In the genomic region with DNA sequence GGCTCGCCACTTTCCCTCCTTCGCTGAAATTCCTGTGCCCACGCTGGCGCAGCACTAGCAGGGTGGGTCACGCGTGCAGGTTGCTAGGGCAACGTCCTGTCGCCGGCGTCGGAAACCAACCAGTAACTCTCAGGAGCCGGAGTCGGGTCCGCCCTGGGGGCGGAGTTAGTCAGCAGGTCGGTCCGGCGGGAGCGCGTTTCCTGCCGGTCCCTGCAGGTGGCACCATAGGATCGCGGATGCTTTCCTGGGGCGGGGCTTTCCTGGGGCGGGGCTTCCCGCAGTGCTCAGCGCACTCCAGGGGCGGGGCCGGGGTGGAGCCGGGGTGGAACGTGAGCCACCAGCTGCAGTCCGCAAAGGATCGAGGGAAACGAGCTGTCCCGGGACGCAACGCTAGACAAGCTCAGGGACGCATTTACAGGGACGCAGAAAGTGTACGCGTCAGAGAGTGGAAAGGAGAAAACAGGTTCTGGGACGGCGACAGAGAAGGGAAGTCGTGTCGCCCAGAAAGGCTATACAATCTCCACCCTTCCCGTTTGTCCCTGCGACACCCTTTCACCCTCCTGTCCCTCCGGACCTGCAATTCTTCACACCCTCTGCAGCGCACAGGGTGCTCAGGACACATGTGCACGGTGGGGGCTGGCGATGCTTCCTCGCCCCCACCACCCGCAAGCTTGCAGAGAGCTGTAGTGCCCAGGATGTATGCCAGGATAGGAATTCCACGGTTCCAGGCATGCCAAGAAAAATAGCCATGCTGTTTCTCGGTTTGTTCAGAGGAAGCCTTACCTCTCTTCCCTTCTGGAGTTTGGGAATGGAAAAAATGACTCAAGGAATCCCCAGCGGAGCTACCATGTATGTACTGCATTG, we compare ENCODE assay signal across 1 cellular context.
TF ChIP-seq lines count a peak whose summit lies in the region.

No MANE protein-coding gene starts in this region.

TF ChIP-seq in WTC11, 78 proteins besides CTCF, POLR2A, EP300 and RAD21 (continued from another document and continues in another):
- TF ChIP-seq, protein P1, sequence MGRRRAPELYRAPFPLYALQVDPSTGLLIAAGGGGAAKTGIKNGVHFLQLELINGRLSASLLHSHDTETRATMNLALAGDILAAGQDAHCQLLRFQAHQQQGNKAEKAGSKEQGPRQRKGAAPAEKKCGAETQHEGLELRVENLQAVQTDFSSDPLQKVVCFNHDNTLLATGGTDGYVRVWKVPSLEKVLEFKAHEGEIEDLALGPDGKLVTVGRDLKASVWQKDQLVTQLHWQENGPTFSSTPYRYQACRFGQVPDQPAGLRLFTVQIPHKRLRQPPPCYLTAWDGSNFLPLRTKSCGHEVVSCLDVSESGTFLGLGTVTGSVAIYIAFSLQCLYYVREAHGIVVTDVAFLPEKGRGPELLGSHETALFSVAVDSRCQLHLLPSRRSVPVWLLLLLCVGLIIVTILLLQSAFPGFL (CRISPR knock-in tag; IDR thresholded peaks at IDR 0.05; ENCODE audit: borderline replicate concordance), result no peak
- TF ChIP-seq PRRX2 (CRISPR knock-in tag; IDR thresholded peaks at IDR 0.05), result no peak
- TF ChIP-seq, protein P2, sequence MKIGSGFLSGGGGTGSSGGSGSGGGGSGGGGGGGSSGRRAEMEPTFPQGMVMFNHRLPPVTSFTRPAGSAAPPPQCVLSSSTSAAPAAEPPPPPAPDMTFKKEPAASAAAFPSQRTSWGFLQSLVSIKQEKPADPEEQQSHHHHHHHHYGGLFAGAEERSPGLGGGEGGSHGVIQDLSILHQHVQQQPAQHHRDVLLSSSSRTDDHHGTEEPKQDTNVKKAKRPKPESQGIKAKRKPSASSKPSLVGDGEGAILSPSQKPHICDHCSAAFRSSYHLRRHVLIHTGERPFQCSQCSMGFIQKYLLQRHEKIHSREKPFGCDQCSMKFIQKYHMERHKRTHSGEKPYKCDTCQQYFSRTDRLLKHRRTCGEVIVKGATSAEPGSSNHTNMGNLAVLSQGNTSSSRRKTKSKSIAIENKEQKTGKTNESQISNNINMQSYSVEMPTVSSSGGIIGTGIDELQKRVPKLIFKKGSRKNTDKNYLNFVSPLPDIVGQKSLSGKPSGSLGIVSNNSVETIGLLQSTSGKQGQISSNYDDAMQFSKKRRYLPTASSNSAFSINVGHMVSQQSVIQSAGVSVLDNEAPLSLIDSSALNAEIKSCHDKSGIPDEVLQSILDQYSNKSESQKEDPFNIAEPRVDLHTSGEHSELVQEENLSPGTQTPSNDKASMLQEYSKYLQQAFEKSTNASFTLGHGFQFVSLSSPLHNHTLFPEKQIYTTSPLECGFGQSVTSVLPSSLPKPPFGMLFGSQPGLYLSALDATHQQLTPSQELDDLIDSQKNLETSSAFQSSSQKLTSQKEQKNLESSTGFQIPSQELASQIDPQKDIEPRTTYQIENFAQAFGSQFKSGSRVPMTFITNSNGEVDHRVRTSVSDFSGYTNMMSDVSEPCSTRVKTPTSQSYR (CRISPR knock-in tag; IDR thresholded peaks at IDR 0.05), result no peak
- no peak for TF ChIP-seq ZBTB21 (CRISPR knock-in tag; IDR thresholded peaks at IDR 0.05; ENCODE audit: borderline replicate concordance)
- TF ChIP-seq ZNF671 (CRISPR knock-in tag; IDR thresholded peaks at IDR 0.05), result no peak
- no peak for TF ChIP-seq IRF2 (CRISPR knock-in tag; IDR thresholded peaks at IDR 0.05; ENCODE audit: borderline replicate concordance, low read depth)
- no peak for TF ChIP-seq SMAD3 (CRISPR knock-in tag; IDR thresholded peaks at IDR 0.05; ENCODE audit: borderline replicate concordance)
- no peak for TF ChIP-seq TCF7 (CRISPR knock-in tag; IDR thresholded peaks at IDR 0.05; ENCODE audit: low read depth)
- TF ChIP-seq, protein P3, sequence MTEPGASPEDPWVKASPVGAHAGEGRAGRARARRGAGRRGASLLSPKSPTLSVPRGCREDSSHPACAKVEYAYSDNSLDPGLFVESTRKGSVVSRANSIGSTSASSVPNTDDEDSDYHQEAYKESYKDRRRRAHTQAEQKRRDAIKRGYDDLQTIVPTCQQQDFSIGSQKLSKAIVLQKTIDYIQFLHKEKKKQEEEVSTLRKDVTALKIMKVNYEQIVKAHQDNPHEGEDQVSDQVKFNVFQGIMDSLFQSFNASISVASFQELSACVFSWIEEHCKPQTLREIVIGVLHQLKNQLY (CRISPR knock-in tag; IDR thresholded peaks at IDR 0.05), result no peak
- TF ChIP-seq, protein P4, sequence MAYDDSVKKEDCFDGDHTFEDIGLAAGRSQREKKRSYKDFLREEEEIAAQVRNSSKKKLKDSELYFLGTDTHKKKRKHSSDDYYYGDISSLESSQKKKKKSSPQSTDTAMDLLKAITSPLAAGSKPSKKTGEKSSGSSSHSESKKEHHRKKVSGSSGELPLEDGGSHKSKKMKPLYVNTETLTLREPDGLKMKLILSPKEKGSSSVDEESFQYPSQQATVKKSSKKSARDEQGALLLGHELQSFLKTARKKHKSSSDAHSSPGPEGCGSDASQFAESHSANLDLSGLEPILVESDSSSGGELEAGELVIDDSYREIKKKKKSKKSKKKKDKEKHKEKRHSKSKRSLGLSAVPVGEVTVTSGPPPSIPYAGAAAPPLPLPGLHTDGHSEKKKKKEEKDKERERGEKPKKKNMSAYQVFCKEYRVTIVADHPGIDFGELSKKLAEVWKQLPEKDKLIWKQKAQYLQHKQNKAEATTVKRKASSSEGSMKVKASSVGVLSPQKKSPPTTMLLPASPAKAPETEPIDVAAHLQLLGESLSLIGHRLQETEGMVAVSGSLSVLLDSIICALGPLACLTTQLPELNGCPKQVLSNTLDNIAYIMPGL (CRISPR knock-in tag; IDR thresholded peaks at IDR 0.05), result 0 out of 2 replicates have a peak, but pooled peaks have one; percentile 39
- TF ChIP-seq, protein P5, sequence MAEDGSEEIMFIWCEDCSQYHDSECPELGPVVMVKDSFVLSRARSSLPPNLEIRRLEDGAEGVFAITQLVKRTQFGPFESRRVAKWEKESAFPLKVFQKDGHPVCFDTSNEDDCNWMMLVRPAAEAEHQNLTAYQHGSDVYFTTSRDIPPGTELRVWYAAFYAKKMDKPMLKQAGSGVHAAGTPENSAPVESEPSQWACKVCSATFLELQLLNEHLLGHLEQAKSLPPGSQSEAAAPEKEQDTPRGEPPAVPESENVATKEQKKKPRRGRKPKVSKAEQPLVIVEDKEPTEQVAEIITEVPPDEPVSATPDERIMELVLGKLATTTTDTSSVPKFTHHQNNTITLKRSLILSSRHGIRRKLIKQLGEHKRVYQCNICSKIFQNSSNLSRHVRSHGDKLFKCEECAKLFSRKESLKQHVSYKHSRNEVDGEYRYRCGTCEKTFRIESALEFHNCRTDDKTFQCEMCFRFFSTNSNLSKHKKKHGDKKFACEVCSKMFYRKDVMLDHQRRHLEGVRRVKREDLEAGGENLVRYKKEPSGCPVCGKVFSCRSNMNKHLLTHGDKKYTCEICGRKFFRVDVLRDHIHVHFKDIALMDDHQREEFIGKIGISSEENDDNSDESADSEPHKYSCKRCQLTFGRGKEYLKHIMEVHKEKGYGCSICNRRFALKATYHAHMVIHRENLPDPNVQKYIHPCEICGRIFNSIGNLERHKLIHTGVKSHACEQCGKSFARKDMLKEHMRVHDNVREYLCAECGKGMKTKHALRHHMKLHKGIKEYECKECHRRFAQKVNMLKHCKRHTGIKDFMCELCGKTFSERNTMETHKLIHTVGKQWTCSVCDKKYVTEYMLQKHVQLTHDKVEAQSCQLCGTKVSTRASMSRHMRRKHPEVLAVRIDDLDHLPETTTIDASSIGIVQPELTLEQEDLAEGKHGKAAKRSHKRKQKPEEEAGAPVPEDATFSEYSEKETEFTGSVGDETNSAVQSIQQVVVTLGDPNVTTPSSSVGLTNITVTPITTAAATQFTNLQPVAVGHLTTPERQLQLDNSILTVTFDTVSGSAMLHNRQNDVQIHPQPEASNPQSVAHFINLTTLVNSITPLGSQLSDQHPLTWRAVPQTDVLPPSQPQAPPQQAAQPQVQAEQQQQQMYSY (CRISPR knock-in tag; IDR thresholded peaks at IDR 0.05), result no peak
- TF ChIP-seq FOXK1 (CRISPR knock-in tag; IDR thresholded peaks at IDR 0.05), result peak; percentile 15; the same call in 1 of the 2 replicates
- TF ChIP-seq, protein P6, sequence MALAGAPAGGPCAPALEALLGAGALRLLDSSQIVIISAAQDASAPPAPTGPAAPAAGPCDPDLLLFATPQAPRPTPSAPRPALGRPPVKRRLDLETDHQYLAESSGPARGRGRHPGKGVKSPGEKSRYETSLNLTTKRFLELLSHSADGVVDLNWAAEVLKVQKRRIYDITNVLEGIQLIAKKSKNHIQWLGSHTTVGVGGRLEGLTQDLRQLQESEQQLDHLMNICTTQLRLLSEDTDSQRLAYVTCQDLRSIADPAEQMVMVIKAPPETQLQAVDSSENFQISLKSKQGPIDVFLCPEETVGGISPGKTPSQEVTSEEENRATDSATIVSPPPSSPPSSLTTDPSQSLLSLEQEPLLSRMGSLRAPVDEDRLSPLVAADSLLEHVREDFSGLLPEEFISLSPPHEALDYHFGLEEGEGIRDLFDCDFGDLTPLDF (CRISPR knock-in tag; IDR thresholded peaks at IDR 0.05), result no peak
- TF ChIP-seq SMAD4 (CRISPR knock-in tag; IDR thresholded peaks at IDR 0.05), result no peak
- TF ChIP-seq, protein P7, sequence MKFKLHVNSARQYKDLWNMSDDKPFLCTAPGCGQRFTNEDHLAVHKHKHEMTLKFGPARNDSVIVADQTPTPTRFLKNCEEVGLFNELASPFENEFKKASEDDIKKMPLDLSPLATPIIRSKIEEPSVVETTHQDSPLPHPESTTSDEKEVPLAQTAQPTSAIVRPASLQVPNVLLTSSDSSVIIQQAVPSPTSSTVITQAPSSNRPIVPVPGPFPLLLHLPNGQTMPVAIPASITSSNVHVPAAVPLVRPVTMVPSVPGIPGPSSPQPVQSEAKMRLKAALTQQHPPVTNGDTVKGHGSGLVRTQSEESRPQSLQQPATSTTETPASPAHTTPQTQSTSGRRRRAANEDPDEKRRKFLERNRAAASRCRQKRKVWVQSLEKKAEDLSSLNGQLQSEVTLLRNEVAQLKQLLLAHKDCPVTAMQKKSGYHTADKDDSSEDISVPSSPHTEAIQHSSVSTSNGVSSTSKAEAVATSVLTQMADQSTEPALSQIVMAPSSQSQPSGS (CRISPR knock-in tag; IDR thresholded peaks at IDR 0.05; ENCODE audit: borderline replicate concordance, low read depth), result no peak
- TF ChIP-seq, protein P8, sequence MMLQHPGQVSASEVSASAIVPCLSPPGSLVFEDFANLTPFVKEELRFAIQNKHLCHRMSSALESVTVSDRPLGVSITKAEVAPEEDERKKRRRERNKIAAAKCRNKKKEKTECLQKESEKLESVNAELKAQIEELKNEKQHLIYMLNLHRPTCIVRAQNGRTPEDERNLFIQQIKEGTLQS (CRISPR knock-in tag; conservative IDR thresholded peaks at IDR 0.05), result no peak
- TF ChIP-seq MXD4 (CRISPR knock-in tag; IDR thresholded peaks at IDR 0.05; ENCODE audit: borderline replicate concordance), result no peak
- no peak for TF ChIP-seq RORB (CRISPR knock-in tag; IDR thresholded peaks at IDR 0.05)
- TF ChIP-seq ZNF232 (CRISPR knock-in tag; IDR thresholded peaks at IDR 0.05), result no peak
- TF ChIP-seq, protein P9, sequence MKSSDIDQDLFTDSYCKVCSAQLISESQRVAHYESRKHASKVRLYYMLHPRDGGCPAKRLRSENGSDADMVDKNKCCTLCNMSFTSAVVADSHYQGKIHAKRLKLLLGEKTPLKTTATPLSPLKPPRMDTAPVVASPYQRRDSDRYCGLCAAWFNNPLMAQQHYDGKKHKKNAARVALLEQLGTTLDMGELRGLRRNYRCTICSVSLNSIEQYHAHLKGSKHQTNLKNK (CRISPR knock-in tag; IDR thresholded peaks at IDR 0.05), result no peak
- TF ChIP-seq GABPB1 (CRISPR knock-in tag; IDR thresholded peaks at IDR 0.05), result no peak
- TF ChIP-seq TEAD1 (CRISPR knock-in tag; IDR thresholded peaks at IDR 0.05), result no peak
- no peak for TF ChIP-seq ZNF317 (CRISPR knock-in tag; IDR thresholded peaks at IDR 0.05; ENCODE audit: borderline replicate concordance, low read depth)
- no peak for TF ChIP-seq JUN (CRISPR knock-in tag; IDR thresholded peaks at IDR 0.05)
- TF ChIP-seq CREM (CRISPR knock-in tag; IDR thresholded peaks at IDR 0.05), result no peak
- no peak for TF ChIP-seq ZNF396 (CRISPR knock-in tag; IDR thresholded peaks at IDR 0.05; ENCODE audit: borderline replicate concordance)
- TF ChIP-seq, protein P10, sequence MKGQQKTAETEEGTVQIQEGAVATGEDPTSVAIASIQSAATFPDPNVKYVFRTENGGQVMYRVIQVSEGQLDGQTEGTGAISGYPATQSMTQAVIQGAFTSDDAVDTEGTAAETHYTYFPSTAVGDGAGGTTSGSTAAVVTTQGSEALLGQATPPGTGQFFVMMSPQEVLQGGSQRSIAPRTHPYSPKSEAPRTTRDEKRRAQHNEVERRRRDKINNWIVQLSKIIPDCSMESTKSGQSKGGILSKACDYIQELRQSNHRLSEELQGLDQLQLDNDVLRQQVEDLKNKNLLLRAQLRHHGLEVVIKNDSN (CRISPR knock-in tag; IDR thresholded peaks at IDR 0.05), result peak; percentile 50
- no peak for TF ChIP-seq GTF2I (CRISPR knock-in tag; conservative IDR thresholded peaks at IDR 0.05)
- TF ChIP-seq, protein P11, sequence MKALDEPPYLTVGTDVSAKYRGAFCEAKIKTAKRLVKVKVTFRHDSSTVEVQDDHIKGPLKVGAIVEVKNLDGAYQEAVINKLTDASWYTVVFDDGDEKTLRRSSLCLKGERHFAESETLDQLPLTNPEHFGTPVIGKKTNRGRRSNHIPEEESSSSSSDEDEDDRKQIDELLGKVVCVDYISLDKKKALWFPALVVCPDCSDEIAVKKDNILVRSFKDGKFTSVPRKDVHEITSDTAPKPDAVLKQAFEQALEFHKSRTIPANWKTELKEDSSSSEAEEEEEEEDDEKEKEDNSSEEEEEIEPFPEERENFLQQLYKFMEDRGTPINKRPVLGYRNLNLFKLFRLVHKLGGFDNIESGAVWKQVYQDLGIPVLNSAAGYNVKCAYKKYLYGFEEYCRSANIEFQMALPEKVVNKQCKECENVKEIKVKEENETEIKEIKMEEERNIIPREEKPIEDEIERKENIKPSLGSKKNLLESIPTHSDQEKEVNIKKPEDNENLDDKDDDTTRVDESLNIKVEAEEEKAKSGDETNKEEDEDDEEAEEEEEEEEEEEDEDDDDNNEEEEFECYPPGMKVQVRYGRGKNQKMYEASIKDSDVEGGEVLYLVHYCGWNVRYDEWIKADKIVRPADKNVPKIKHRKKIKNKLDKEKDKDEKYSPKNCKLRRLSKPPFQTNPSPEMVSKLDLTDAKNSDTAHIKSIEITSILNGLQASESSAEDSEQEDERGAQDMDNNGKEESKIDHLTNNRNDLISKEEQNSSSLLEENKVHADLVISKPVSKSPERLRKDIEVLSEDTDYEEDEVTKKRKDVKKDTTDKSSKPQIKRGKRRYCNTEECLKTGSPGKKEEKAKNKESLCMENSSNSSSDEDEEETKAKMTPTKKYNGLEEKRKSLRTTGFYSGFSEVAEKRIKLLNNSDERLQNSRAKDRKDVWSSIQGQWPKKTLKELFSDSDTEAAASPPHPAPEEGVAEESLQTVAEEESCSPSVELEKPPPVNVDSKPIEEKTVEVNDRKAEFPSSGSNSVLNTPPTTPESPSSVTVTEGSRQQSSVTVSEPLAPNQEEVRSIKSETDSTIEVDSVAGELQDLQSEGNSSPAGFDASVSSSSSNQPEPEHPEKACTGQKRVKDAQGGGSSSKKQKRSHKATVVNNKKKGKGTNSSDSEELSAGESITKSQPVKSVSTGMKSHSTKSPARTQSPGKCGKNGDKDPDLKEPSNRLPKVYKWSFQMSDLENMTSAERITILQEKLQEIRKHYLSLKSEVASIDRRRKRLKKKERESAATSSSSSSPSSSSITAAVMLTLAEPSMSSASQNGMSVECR (CRISPR knock-in tag; IDR thresholded peaks at IDR 0.05; ENCODE audit: borderline replicate concordance), result no peak
- TF ChIP-seq, protein P12, sequence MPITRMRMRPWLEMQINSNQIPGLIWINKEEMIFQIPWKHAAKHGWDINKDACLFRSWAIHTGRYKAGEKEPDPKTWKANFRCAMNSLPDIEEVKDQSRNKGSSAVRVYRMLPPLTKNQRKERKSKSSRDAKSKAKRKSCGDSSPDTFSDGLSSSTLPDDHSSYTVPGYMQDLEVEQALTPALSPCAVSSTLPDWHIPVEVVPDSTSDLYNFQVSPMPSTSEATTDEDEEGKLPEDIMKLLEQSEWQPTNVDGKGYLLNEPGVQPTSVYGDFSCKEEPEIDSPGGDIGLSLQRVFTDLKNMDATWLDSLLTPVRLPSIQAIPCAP (CRISPR knock-in tag; IDR thresholded peaks at IDR 0.05), result no peak
- no peak for TF ChIP-seq ZNF263 (CRISPR knock-in tag; IDR thresholded peaks at IDR 0.05; ENCODE audit: low read depth)
- no peak for TF ChIP-seq NR2C2 (CRISPR knock-in tag; IDR thresholded peaks at IDR 0.05)
- TF ChIP-seq ETV6 (CRISPR knock-in tag; IDR thresholded peaks at IDR 0.05), result 0 out of 2 replicates have a peak, but pooled peaks have one; percentile 23
- peak; percentile 85 for TF ChIP-seq SP1 (CRISPR knock-in tag; conservative IDR thresholded peaks at IDR 0.05)
